ENCODE assay signal across 15 cellular contexts in genomic region chr3:196792771-196793170, GRCh38. TPM values are rescaled to one million over a fixed set of nuclear protein-coding genes. Genes with fewer than 3 reads are reported as not detected.
DNase-seq lines count a peak whose midpoint lies in the region; ATAC-seq, FAIRE-seq and TF ChIP-seq lines count a peak whose summit lies in the region.
"Had no signal": no experiment of that assay in that cellular context is flagged by ENCODE, and none has a peak within 500 bp of the region (broad histone marks: within the 10 kb centered on the region; RNA-seq: fewer than 3 reads in every experiment).

No MANE protein-coding gene starts in this region.

- no peak for TF ChIP-seq RAD21 in A549 (conservative IDR thresholded peaks at IDR 0.05 in 1 of 2, IDR thresholded peaks at IDR 0.05 in 1 of 2)
- no peak for TF ChIP-seq RAD21 in HepG2 (CRISPR knock-in tag; IDR thresholded peaks at IDR 0.05)

- in situ Hi-C loops in HepG2 (cut with HindIII; ENCODE audit: extremely low pct_ligation_motif_present, low pct_unique_long_range_greater_than_20kb), result no loop called here

- TF ChIP-seq EP300 in A549 (IDR thresholded peaks at IDR 0.05) (no peak), HepG2 (IDR thresholded peaks at IDR 0.05; ENCODE audit: low read depth in 2 of 2, low read length in 2 of 2) (no peak), HepG2 (CRISPR knock-in tag; IDR thresholded peaks at IDR 0.05; ENCODE audit: borderline replicate concordance) (no peak)

- DNase-seq in A549 (ENCODE audit: low read depth in 1 of 2, low spot score in 1 of 2) (peak in 1 of 2 experiments; percentile 16), cardiac fibroblast (ENCODE audit: low read depth in 2 of 2) (peak; percentile 39 to 63), HepG2 (ENCODE audit: low spot score) (peak; percentile 63), T1000 (lab: John Stamatoyannopoulos, UW) (no peak), AG08396 (ENCODE audit: low spot score) (no peak), NCI-H2081 treated with DMSO at 0.1 percent for 48 hours (lab: John Stamatoyannopoulos, UW) (no peak)
- DNase-seq in stimulated activated naive CD4-positive, alpha-beta T cell (lab: John Stamatoyannopoulos, UW), result no peak
- DNase-seq: activated CD4-positive, CD25-positive, alpha-beta regulatory T cell; effector CD8-positive, alpha-beta T cell; kidney; NCI-H2029; ovary had no signal

- 0 out of 3 replicates have a peak overlapping the region, but pooled peaks have one; percentile 21 for H3K4me3 ChIP-seq in A549
- H3K4me3 ChIP-seq in HUES6 (ENCODE audit: low read depth, low read length), result no peak overlapping the region
- H3K4me3 ChIP-seq in cardiac fibroblast (replicated peaks in 1 of 2; ENCODE audit: low read depth in 2 of 2, low read length in 2 of 2), result no peak overlapping the region
- H3K4me3 ChIP-seq in HepG2 (replicated peaks in 1 of 3; ENCODE audit: insufficient read depth in 1 of 3, low read depth in 2 of 3, low read length in 3 of 3), result no peak overlapping the region
- H3K4me3 ChIP-seq: ovary, tibial nerve had no signal

- TF ChIP-seq POLR2A in A549 (IDR thresholded peaks at IDR 0.05; ENCODE audit: low read length), result no peak
- TF ChIP-seq POLR2A in HepG2 (IDR thresholded peaks at IDR 0.05; ENCODE audit: insufficient read depth in 1 of 2, low read depth in 2 of 2, low read length in 2 of 2), result no peak

- FAIRE-seq in A549 (lab: Jason Lieb, UNC), result no peak
- peak; percentile 26 for FAIRE-seq in HepG2 (lab: Jason Lieb, UNC)
- FAIRE-seq: H1, kidney had no signal

- H3K79me2 ChIP-seq in HepG2 (ENCODE audit: insufficient read depth, low read length), result peaks cover 31% of the 10 kb centered on the region

- peaks cover 28% of the 10 kb centered on the region for H3K36me3 ChIP-seq in HUES6 (ENCODE audit: control insufficient read depth, insufficient read depth, low read length)
- peaks cover 4 to 16% of the 10 kb centered on the region in 2 experiments; a peak in 2 of 5 replicates for H3K36me3 ChIP-seq in HepG2 (replicated peaks in 1 of 2; ENCODE audit: control insufficient read depth in 1 of 2, insufficient read depth in 2 of 2, low read length in 2 of 2)
- H3K36me3 ChIP-seq: ovary had no signal

- H2AFZ ChIP-seq in HepG2 (ENCODE audit: low read length), result no peak overlapping the region

- no TSS peak for BruUV-seq in HepG2 (replicated peaks; lab: Mats Ljungman, UMichigan)

- intact Hi-C loops in HepG2 (cut with micrococcal nuclease; ENCODE audit: unreplicated experiment), result no loop called here

- CTCF ChIA-PET in A549 (lab: Yijun Ruan, JAX), result no interaction called here
- CTCF ChIA-PET in HepG2 (lab: Yijun Ruan, JAX; ENCODE audit: low intra/inter-chr PET ratio, low total read pairs), result no interaction called here

- H3K9me3 ChIP-seq in A549 (peaks cover 9% of the 10 kb centered on the region; the same call in 1 of the 3 replicates), HUES6 (ENCODE audit: control insufficient read depth, insufficient read depth, low read depth, low read length) (peaks cover 11% of the 10 kb centered on the region), HepG2 (ENCODE audit: low read length) (0 out of 2 replicates have a peak, but pooled peaks cover 3% of the 10 kb centered on the region)
- H3K9me3 ChIP-seq: ovary, tibial nerve had no signal

- H3K27ac ChIP-seq in A549 (peak overlapping the region; percentile 69 to 86), HUES6 (ENCODE audit: low read depth, low read length) (peak overlapping the region; percentile 34; the same call in 1 of the 2 replicates), HepG2 (ENCODE audit: extremely low read length, insufficient read depth, low read length) (peak overlapping the region; percentile 22)
- H3K27ac ChIP-seq: ovary, tibial nerve had no signal

- H3K4me2 ChIP-seq in A549 (peak overlapping the region; percentile 89), HepG2 (ENCODE audit: low read depth, low read length) (no peak overlapping the region)

- TF ChIP-seq CTCF in A549 (IDR thresholded peaks at IDR 0.05) (no peak), cardiac fibroblast (IDR thresholded peaks at IDR 0.05; ENCODE audit: low read depth, low read length) (no peak), HepG2 (CRISPR knock-in tag; IDR thresholded peaks at IDR 0.05) (no peak)

- H3K9ac ChIP-seq in HUES6 (ENCODE audit: low read length), result no peak overlapping the region
- no peak overlapping the region for H3K9ac ChIP-seq in HepG2 (ENCODE audit: insufficient read depth, low read depth, low read length)

- peaks cover 43% of the 10 kb centered on the region for H3K4me1 ChIP-seq in A549
- H3K4me1 ChIP-seq in HUES6 (ENCODE audit: control insufficient read depth, insufficient read depth, low read length), result peaks cover 14% of the 10 kb centered on the region
- H3K4me1 ChIP-seq in HepG2 (ENCODE audit: insufficient read depth, low read length), result peaks cover 43% of the 10 kb centered on the region

- peak; percentile 28 to 47; a peak in 5 of 6 replicates for ATAC-seq in A549
- ATAC-seq in HepG2, result peak; percentile 25; the same call in 2 of the 3 replicates

- POLR2A ChIA-PET in A549 (lab: Yijun Ruan, JAX), result interaction anchor here (1.0 kb wide), 1 partner anchor 81 kb away, joined by 3 read pairs; the partner anchor contains the start of genes CEP19 and PIGX
- POLR2A ChIA-PET in HepG2 (lab: Yijun Ruan, JAX), result no interaction called here

- WGBS in A549 (ENCODE audit: missing lambda C conversion rate), result 41% methylated on average over 5 of the region's 5 CpGs
- WGBS in HepG2 (ENCODE audit: low lambda C conversion rate), result 55% methylated on average over 5 of the region's 5 CpGs

- H3K27me3 ChIP-seq in HUES6 (ENCODE audit: control insufficient read depth, insufficient read depth, low read length), result no peaks in the 10 kb centered on the region
- no peaks in the 10 kb centered on the region for H3K27me3 ChIP-seq in HepG2 (ENCODE audit: control insufficient read depth in 1 of 2, insufficient read depth in 2 of 2, low read length in 2 of 2)
- H3K27me3 ChIP-seq: ovary, tibial nerve had no signal

- H4K20me1 ChIP-seq in HepG2 (ENCODE audit: insufficient read depth, low read length), result peaks cover 19% of the 10 kb centered on the region

TF ChIP-seq in A549, 52 proteins besides CTCF, POLR2A, EP300 and RAD21:
- TF ChIP-seq JUNB (IDR thresholded peaks at IDR 0.05) (no peak), KDM1A (IDR thresholded peaks at IDR 0.05; ENCODE audit: low read depth) (no peak), ZC3H11A (IDR thresholded peaks at IDR 0.05) (no peak), CEBPB (IDR thresholded peaks at IDR 0.05) (peak; percentile 11 to 26; a peak in 1 of 4 replicates), SMC3 (IDR thresholded peaks at IDR 0.05) (no peak), MAZ (IDR thresholded peaks at IDR 0.05; ENCODE audit: borderline replicate concordance, low read depth, low read length) (no peak)

TF ChIP-seq in HepG2, 621 proteins besides CTCF, POLR2A, EP300 and RAD21:
- no peak for TF ChIP-seq ZBTB44 (CRISPR knock-in tag; IDR thresholded peaks at IDR 0.05)
- no peak for TF ChIP-seq RBM39 (IDR thresholded peaks at IDR 0.05; ENCODE audit: low read depth, low read length, poor library complexity, severe bottlenecking)
- TF ChIP-seq PTBP1 (IDR thresholded peaks at IDR 0.05; ENCODE audit: low read depth, low read length, poor library complexity, severe bottlenecking), result no peak
TF ChIP-seq in HepG2: peak in this region for 0.

RNA-seq across cellular contexts. Expression of gene PAK2, which starts 53.1 kb away (rescaled TPM):
- polyA plus RNA-seq in A549 (2011; rRNA removed), result 49.8 and 61.8 TPM in 2 replicates
- 18.0 and 20.2 TPM in 2 replicates for polyA plus RNA-seq in A549 (2012; cell fraction: cytosol; rRNA removed)
- polyA plus RNA-seq in A549 (2012; cell fraction: nucleus; rRNA removed), result 5.5 and 6.0 TPM in 2 replicates
- polyA plus RNA-seq in A549 (2017; fragmentation: RNase III; extraction: RNeasy Plus Mini Kit Qiagen cat#74134 plus additional on column Dnase treatment), result 33.0 to 35.3 TPM (median 34.4 TPM) in 3 replicates
- polyA minus RNA-seq in A549 (2011; rRNA and poly(A)+ RNA removed), result 69.4 and 88.2 TPM in 2 replicates
- total RNA-seq in HepG2 (2016; rRNA removed; fragmentation: Illumina TruSeq; extraction: Trizol), result 24.7 and 52.5 TPM in 2 replicates
- total RNA-seq in HepG2 (2016; cell fraction: cytosol; rRNA removed; fragmentation: Illumina TruSeq; extraction: Trizol; ENCODE audit: low read depth), result 29.7 and 29.8 TPM in 2 replicates
- total RNA-seq in HepG2 (2016; cell fraction: insoluble cytoplasmic fraction; rRNA removed; fragmentation: Illumina TruSeq; extraction: Trizol), result 25.8 and 50.8 TPM in 2 replicates
- 26.7 and 27.3 TPM in 2 replicates for total RNA-seq in HepG2 (2016; cell fraction: membrane; rRNA removed; fragmentation: Illumina TruSeq; extraction: Trizol)
- 21.3 and 28.8 TPM in 2 replicates for total RNA-seq in HepG2 (2016; cell fraction: nucleus; rRNA removed; fragmentation: Illumina TruSeq; extraction: Trizol)
- 20.7 and 23.0 TPM in 2 replicates for polyA plus RNA-seq in HepG2 (2011; rRNA removed)
- 17.8 and 24.1 TPM in 2 replicates for polyA plus RNA-seq in HepG2 (2011; cell fraction: cytosol; rRNA removed)
- polyA plus RNA-seq in HepG2 (2011; cell fraction: nucleus; rRNA removed), result 6.9 and 11.2 TPM in 2 replicates
- 46.1 and 48.3 TPM in 2 replicates for polyA plus RNA-seq in HepG2 (2012)
- polyA plus RNA-seq in HepG2 (2016; cell fraction: cytosol; fragmentation: Illumina TruSeq; extraction: Trizol; ENCODE audit: low read depth), result 3.5 TPM in 2 replicates
- 52.9 and 62.1 TPM in 2 replicates for polyA plus RNA-seq in HepG2 (2016; cell fraction: insoluble cytoplasmic fraction; fragmentation: Illumina TruSeq; extraction: Trizol; ENCODE audit: low read depth)
- polyA plus RNA-seq in HepG2 (2016; cell fraction: membrane; fragmentation: Illumina TruSeq; extraction: Trizol; ENCODE audit: low read depth), result 13.7 and 14.3 TPM in 2 replicates
- polyA plus RNA-seq in HepG2 (2016; cell fraction: nucleus; fragmentation: Illumina TruSeq; extraction: Trizol; ENCODE audit: insufficient read depth, low read depth), result 27.3 and 28.5 TPM in 2 replicates
- 53.5 and 73.4 TPM in 2 replicates for polyA minus RNA-seq in HepG2 (2011; rRNA and poly(A)+ RNA removed; ENCODE audit: low replicate concordance)
- 63.8 and 71.2 TPM in 2 replicates for polyA minus RNA-seq in HepG2 (2011; cell fraction: cytosol; rRNA and poly(A)+ RNA removed)
- 23.6 and 36.4 TPM in 2 replicates for polyA minus RNA-seq in HepG2 (2011; cell fraction: nucleus; rRNA and poly(A)+ RNA removed)

Comparison
In these comparisons a context has a peak if more than half of its experiments do, and no peak if none do; other contexts are left out.
1. DNase-seq: peak in cardiac fibroblast (2 of 2) and HepG2 (single experiment); none in T1000 (single experiment), AG08396 (single experiment), stimulated activated naive CD4-positive, alpha-beta T cell (0 of 6) and NCI-H2081 treated with DMSO at 0.1 percent for 48 hours (single experiment).
2. H3K27ac ChIP-seq: peak in every context shown above with its lines; median percentile 78 in A549; 34 in HUES6; 22 in HepG2.
3. Of the 38 proteins assayed by ChIP-seq in both HepG2 and A549: peak only in HepG2: none; only in A549: CEBPB; in both: none; in neither: 37.